Comparison of ENCODE assay signal across 1 cellular context in genomic region chr16:86669285-86669805, GRCh38.
TF ChIP-seq lines count a peak whose summit lies in the region.

No MANE protein-coding gene starts in this region.

TF ChIP-seq in WTC11, 78 proteins besides CTCF, POLR2A, EP300 and RAD21 (continued from another document):
- TF ChIP-seq ZMAT4 (CRISPR knock-in tag; IDR thresholded peaks at IDR 0.05) (no peak), RORB (CRISPR knock-in tag; IDR thresholded peaks at IDR 0.05) (no peak), ESRRA (CRISPR knock-in tag; IDR thresholded peaks at IDR 0.05; ENCODE audit: borderline replicate concordance) (no peak), ERG (CRISPR knock-in tag; IDR thresholded peaks at IDR 0.05) (no peak), PRRX2 (CRISPR knock-in tag; IDR thresholded peaks at IDR 0.05) (no peak), NR3C1 (CRISPR knock-in tag; conservative IDR thresholded peaks at IDR 0.05; ENCODE audit: low read depth) (no peak), ATF6 (CRISPR knock-in tag; IDR thresholded peaks at IDR 0.05) (no peak), ZNF121 (CRISPR knock-in tag; IDR thresholded peaks at IDR 0.05) (no peak), AR (CRISPR knock-in tag; IDR thresholded peaks at IDR 0.05) (no peak), IRF1 (CRISPR knock-in tag; IDR thresholded peaks at IDR 0.05) (no peak), SMAD3 (CRISPR knock-in tag; IDR thresholded peaks at IDR 0.05; ENCODE audit: borderline replicate concordance) (no peak), KAT7 (CRISPR knock-in tag; IDR thresholded peaks at IDR 0.05; ENCODE audit: borderline replicate concordance) (no peak), AFF4 (CRISPR knock-in tag; IDR thresholded peaks at IDR 0.05; ENCODE audit: borderline replicate concordance) (no peak)
